13 cellular contexts compared by ENCODE assay signal in genomic region chr2:12120281-12121150, GRCh38.
A peak's percentile ranks its signal among the peaks of the same experiment; 100 is the strongest.
DNase-seq lines count a peak whose midpoint lies in the region; ATAC-seq and TF ChIP-seq lines count a peak whose summit lies in the region.
"Had no signal": no experiment of that assay in that cellular context is flagged by ENCODE, and none has a peak within 500 bp of the region (broad histone marks: within the 10 kb centered on the region; RNA-seq: fewer than 3 reads in every experiment).

No MANE protein-coding gene starts in this region.

- ATAC-seq in SK-N-SH treated with all-trans-retinoic acid at 6 μM for 48 hours, result peak; percentile 48; the same call in 1 of the 3 replicates
- ATAC-seq in GM18511 (IDR thresholded peaks at IDR 0.05; ENCODE audit: unreplicated experiment), result no peak
- ATAC-seq: T-helper 17 cell had no signal

- H3K4me3 ChIP-seq in AG09309 (ENCODE audit: control insufficient read depth, low read depth, low read length) (no peak overlapping the region), fibroblast of the aortic adventitia (ENCODE audit: low read depth, low read length) (no peak overlapping the region)
- H3K4me3 ChIP-seq: cardiac muscle cell had no signal

- no peak for TF ChIP-seq CTCF in AG09309 (IDR thresholded peaks at IDR 0.05; ENCODE audit: control insufficient read depth, insufficient read depth, low read depth, low read length, missing control alignments)
- TF ChIP-seq CTCF in fibroblast of the aortic adventitia (IDR thresholded peaks at IDR 0.05; ENCODE audit: insufficient read depth, low read length), result no peak

- peak; percentile 34 for DNase-seq in AG09309 (ENCODE audit: low read depth)
- DNase-seq in GOT3 (lab: John Stamatoyannopoulos, UW), result peak; percentile 60
- peak; percentile 84 for DNase-seq in fibroblast of the aortic adventitia (ENCODE audit: low read depth)
- DNase-seq in nucleus accumbens (lab: John Stamatoyannopoulos, UW), result no peak
- DNase-seq in cerebellum (ENCODE audit: low spot score), result no peak
- DNase-seq in NCI-H69 (lab: John Stamatoyannopoulos, UW), result no peak
- DNase-seq: activated CD4-positive, alpha-beta T cell treated with anti-CD3 and anti-CD28 coated beads, Interleukin-2, amount 10 ng/mL, durations not matched to agents 7 days and 5 days; stimulated activated CD4-positive, alpha-beta T cell treated with anti-CD3 and anti-CD28 coated beads, Interleukin-2, amount 100 ng/mL, for 48 hours; stimulated activated naive CD4-positive, alpha-beta T cell; T-helper 17 cell had no signal

TF ChIP-seq in SK-N-SH treated with all-trans-retinoic acid at 6 μM for 48 hours, 23 proteins besides CTCF, POLR2A, EP300 and RAD21:
- TF ChIP-seq ZNF565 (CRISPR knock-in tag; conservative IDR thresholded peaks at IDR 0.05; ENCODE audit: low read depth), result no peak
- no peak for TF ChIP-seq SNAI2 (CRISPR knock-in tag; IDR thresholded peaks at IDR 0.05)
- TF ChIP-seq ZFP3 (CRISPR knock-in tag; IDR thresholded peaks at IDR 0.05), result no peak

Comparison
In these comparisons a context has a peak if more than half of its experiments do, and no peak if none do; other contexts are left out.
1. DNase-seq: peak in AG09309 (single experiment), GOT3 (single experiment) and fibroblast of the aortic adventitia (single experiment); none in nucleus accumbens (0 of 56), cerebellum (single experiment) and NCI-H69 (single experiment).